In genomic region chr2:166360426-166360825, GRCh38 we compare ENCODE assay signal across 20 cellular contexts. TPM values are rescaled to one million over a fixed set of nuclear protein-coding genes. Genes with fewer than 3 reads are reported as not detected.
DNase-seq lines count a peak whose midpoint lies in the region; ATAC-seq, FAIRE-seq and TF ChIP-seq lines count a peak whose summit lies in the region.
"Had no signal": no experiment of that assay in that cellular context is flagged by ENCODE, and none has a peak within 500 bp of the region (broad histone marks: within the 10 kb centered on the region; RNA-seq: fewer than 3 reads in every experiment).

No MANE protein-coding gene starts in this region.

- no peaks in the 10 kb centered on the region for H3K27me3 Mint-ChIP-seq in chondrocyte (ENCODE audit: low read depth)
- H3K27me3 Mint-ChIP-seq: B cell had no signal

- no peak overlapping the region for H3K4me3 Mint-ChIP-seq in chondrocyte (ENCODE audit: unreplicated experiment)
- H3K4me3 Mint-ChIP-seq: B cell; CD4-positive, CD25-positive, alpha-beta regulatory T cell; CD8-positive, alpha-beta T cell had no signal

- POLR2A ChIA-PET in PC-3 (lab: Charles Lee; ENCODE audit: unreplicated experiment), result no interaction called here

- H3K9me3 ChIP-seq in Loucy (ENCODE audit: insufficient read depth, low read depth, low read length) (no peaks in the 10 kb centered on the region), PC-3 (ENCODE audit: low read length) (no peaks in the 10 kb centered on the region)
- H3K9me3 ChIP-seq: BLaER1, Caco-2 had no signal

- H3K27ac Mint-ChIP-seq in chondrocyte (ENCODE audit: unreplicated experiment), result peak overlapping the region; percentile 55
- H3K27ac Mint-ChIP-seq: B cell; CD4-positive, CD25-positive, alpha-beta regulatory T cell; CD8-positive, alpha-beta T cell had no signal

- H4K20me1 ChIP-seq in Loucy (ENCODE audit: insufficient read depth, low read length, poor library complexity, severe bottlenecking), result no peaks in the 10 kb centered on the region
- H4K20me1 ChIP-seq in PC-3 (ENCODE audit: low read length), result no peaks in the 10 kb centered on the region
- H4K20me1 ChIP-seq: BLaER1 had no signal

- H3K4me2 ChIP-seq in Loucy (ENCODE audit: low read depth, low read length, poor library complexity, severe bottlenecking) (no peak overlapping the region), PC-3 (ENCODE audit: low read length) (no peak overlapping the region)
- H3K4me2 ChIP-seq: BLaER1 had no signal

- H3F3A ChIP-seq in Loucy (ENCODE audit: low read depth) (no peaks in the 10 kb centered on the region), PC-3 (ENCODE audit: low read length, unreplicated experiment) (no peaks in the 10 kb centered on the region)

- H3K36me3 Mint-ChIP-seq in chondrocyte (ENCODE audit: low read depth), result peaks cover 3% of the 10 kb centered on the region
- H3K36me3 Mint-ChIP-seq: CD4-positive, CD25-positive, alpha-beta regulatory T cell; CD8-positive, alpha-beta T cell had no signal

- no peaks in the 10 kb centered on the region for H3K36me3 ChIP-seq in ACC112 (ENCODE audit: insufficient read depth, low read length)
- no peaks in the 10 kb centered on the region for H3K36me3 ChIP-seq in Loucy (ENCODE audit: insufficient read depth, low read length)
- no peaks in the 10 kb centered on the region for H3K36me3 ChIP-seq in PC-3 (ENCODE audit: low read depth, low read length)
- H3K36me3 ChIP-seq: BLaER1 had no signal

- peak overlapping the region; percentile 67 for H3K27ac ChIP-seq in ACC112 (ENCODE audit: low read depth, low read length)
- H3K27ac ChIP-seq in PC-3 (ENCODE audit: low read length), result no peak overlapping the region
- H3K27ac ChIP-seq: BLaER1, C4-2B had no signal

- BruUV-seq in PC-3 (replicated peaks; lab: Mats Ljungman, UMichigan), result no TSS peak

- no peaks in the 10 kb centered on the region for H3K9me2 ChIP-seq in Loucy (replicated peaks; ENCODE audit: low read depth, low read length)
- 0 out of 2 replicates have a peak, but pooled peaks cover 4% of the 10 kb centered on the region for H3K9me2 ChIP-seq in PC-3 (replicated peaks; ENCODE audit: low read length)

- no peak for ATAC-seq in PC-3
- no peak for ATAC-seq in HG03097 (IDR thresholded peaks at IDR 0.05; ENCODE audit: low FRiP score, unreplicated experiment)
- ATAC-seq: CD8-positive, alpha-beta T cell had no signal

- no peak overlapping the region for H3K9ac ChIP-seq in Loucy (ENCODE audit: low read depth, low read length, poor library complexity, severe bottlenecking)
- no peak overlapping the region for H3K9ac ChIP-seq in PC-3 (ENCODE audit: low read length)
- H3K9ac ChIP-seq: BLaER1 had no signal

- H3K4me1 ChIP-seq in ACC112 (ENCODE audit: control insufficient read depth, insufficient read depth, low read length, unreplicated experiment) (peaks cover 41% of the 10 kb centered on the region), Loucy (ENCODE audit: insufficient read depth, low read length, poor library complexity, severe bottlenecking) (peaks cover 6% of the 10 kb centered on the region), PC-3 (ENCODE audit: insufficient read depth, low read length) (peaks cover 7% of the 10 kb centered on the region)
- H3K4me1 ChIP-seq: BLaER1 had no signal

- H3K4me3 ChIP-seq in ACC112 (ENCODE audit: low read depth, low read length), result no peak overlapping the region
- no peak overlapping the region for H3K4me3 ChIP-seq in Loucy (ENCODE audit: low read length, poor library complexity, severe bottlenecking)
- H3K4me3 ChIP-seq in PC-3 (ENCODE audit: low read length), result no peak overlapping the region
- H3K4me3 ChIP-seq: BLaER1 had no signal

- TF ChIP-seq CTCF in Loucy (conservative IDR thresholded peaks at IDR 0.05; ENCODE audit: low read length) (no peak), PC-3 (conservative IDR thresholded peaks at IDR 0.05; ENCODE audit: low read depth, low read length) (no peak), chondrocyte (IDR thresholded peaks at IDR 0.05) (no peak)

- peaks cover 8% of the 10 kb centered on the region for H3K79me2 ChIP-seq in ACC112 (ENCODE audit: control insufficient read depth, insufficient read depth, low read length, unreplicated experiment)
- no peaks in the 10 kb centered on the region for H3K79me2 ChIP-seq in Loucy (ENCODE audit: insufficient read depth, low read length)
- H3K79me2 ChIP-seq in PC-3 (ENCODE audit: low read length), result no peaks in the 10 kb centered on the region

- CTCF ChIA-PET in PC-3 (lab: Charles Lee), result interaction anchor here (1.0 kb wide), 1 partner anchor 15 kb away, joined by 14 read pairs; the partner anchor contains the start of gene SCN9A

- H3K9me3 Mint-ChIP-seq in chondrocyte (ENCODE audit: low read depth), result peaks cover 6% of the 10 kb centered on the region
- H3K9me3 Mint-ChIP-seq: CD8-positive, alpha-beta T cell had no signal

- H3K4me1 Mint-ChIP-seq in chondrocyte (ENCODE audit: low read depth), result peaks cover 61% of the 10 kb centered on the region
- H3K4me1 Mint-ChIP-seq: B cell; CD4-positive, CD25-positive, alpha-beta regulatory T cell had no signal

- H3K27me3 ChIP-seq in ACC112 (ENCODE audit: insufficient read depth, low read length), result no peaks in the 10 kb centered on the region
- H3K27me3 ChIP-seq in Loucy (ENCODE audit: insufficient read depth, low read length, poor library complexity, severe bottlenecking), result no peaks in the 10 kb centered on the region
- no peaks in the 10 kb centered on the region for H3K27me3 ChIP-seq in PC-3 (ENCODE audit: low read length)
- H3K27me3 ChIP-seq: BLaER1 had no signal

- intact Hi-C loops in PC-3 (cut with micrococcal nuclease), result loop anchor here (5.0 kb wide), 1 partner anchor 157 kb away; no protein-coding TSS in a partner anchor

- FAIRE-seq in RCC 7860 (lab: Jason Lieb, UNC), result no peak
- FAIRE-seq: G401.6, GM12892, H1 had no signal

- no peak overlapping the region for H2AFZ ChIP-seq in ACC112 (ENCODE audit: low read length, unreplicated experiment)
- peak overlapping the region; percentile 57; the same call in 1 of the 2 replicates for H2AFZ ChIP-seq in Loucy (ENCODE audit: low read length)
- peak overlapping the region; percentile 8; the same call in 1 of the 2 replicates for H2AFZ ChIP-seq in PC-3 (ENCODE audit: low read length)

- DNase-seq in PC-3, result no peak
- no peak for DNase-seq in chondrocyte (ENCODE audit: low spot score)
- DNase-seq in RCC 7860 (ENCODE audit: low spot score), result no peak
- DNase-seq in stimulated activated CD8-positive, alpha-beta memory T cell treated with anti-CD3 and anti-CD28 coated beads, Interleukin-4, amount 100 ng/mL, for 48 hours, result no peak
- DNase-seq: Caco-2; CD4-positive, CD25-positive, alpha-beta regulatory T cell; CD8-positive, alpha-beta T cell; DMS153; DND-41; H7; HCEC 1CT had no signal

RNA-seq across cellular contexts. Expression of gene SCN9A, which starts 15.3 kb away (rescaled TPM):
- total RNA-seq in PC-3 (2014; rRNA removed) (3.4 and 7.0 TPM in 2 replicates), chondrocyte (30.1 to 32.8 TPM (median 31.0 TPM) in 3 replicates)
- total RNA-seq: B cell; CD8-positive, alpha-beta T cell had no signal
